17 cellular contexts compared by ENCODE assay signal in the genomic region with DNA sequence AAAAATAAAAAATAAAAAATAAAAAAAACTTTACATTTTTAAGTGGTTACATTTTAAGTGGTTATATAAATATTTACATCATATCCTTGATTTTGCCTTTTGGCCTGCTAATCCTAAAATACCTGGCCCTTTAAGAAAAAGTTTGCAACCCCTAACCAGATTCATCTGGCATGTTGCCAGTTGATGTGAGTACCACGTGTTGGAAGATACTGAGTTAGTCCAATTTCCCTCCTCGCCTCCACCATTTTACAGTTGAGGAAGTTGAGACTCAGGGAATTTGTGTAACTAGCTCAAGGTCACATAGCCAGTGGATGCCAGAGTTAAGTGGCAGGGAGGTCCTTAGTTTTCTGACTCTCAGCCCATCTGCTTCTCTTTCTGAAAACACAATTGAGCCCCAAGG.
"Had no signal": no experiment of that assay in that cellular context is flagged by ENCODE, and none has a peak within 500 bp of the region (broad histone marks: within the 10 kb centered on the region; RNA-seq: fewer than 3 reads in every experiment).

No MANE protein-coding gene starts in this region.

- DNase-seq: activated CD4-positive, alpha-beta T cell treated with anti-CD3 and anti-CD28 coated beads, Interleukin-2, amount 50 U/mL, for 1 hour; activated CD4-positive, CD25-positive, alpha-beta regulatory T cell treated with anti-CD3 and anti-CD28 coated beads, Interleukin-2, amount 50 U/mL, for 72 hours; activated CD8-positive, alpha-beta memory T cell treated with anti-CD3 and anti-CD28 coated beads, Interleukin-2, amount 50 U/mL, for 4 hours; activated naive CD4-positive, alpha-beta T cell treated with anti-CD3 and anti-CD28 coated beads for 36 hours; activated T-cell treated with anti-CD3 and anti-CD28 coated beads, Interleukin-2, amount 50 U/mL, for 4 hours; anterior cingulate cortex; caudate nucleus; endodermal cell; foreskin keratinocyte; glutamatergic neuron; hippocampal formation; left cardiac atrium; mesenchymal stem cell; naive thymus-derived CD4-positive, alpha-beta T cell; stimulated activated naive CD8-positive, alpha-beta T cell treated with anti-CD3 and anti-CD28 coated beads, Interleukin-15, Interleukin-2, amounts not matched to agents 100 U/mL and 50 U/mL, for 24 hours; substantia nigra; uterus had no signal

- ATAC-seq: activated T-cell treated with anti-CD3 and anti-CD28 coated beads, Interleukin-2, amount 50 U/mL, for 4 hours; foreskin keratinocyte; left cardiac atrium; naive thymus-derived CD4-positive, alpha-beta T cell; stimulated activated naive CD8-positive, alpha-beta T cell treated with anti-CD3 and anti-CD28 coated beads, Interleukin-15, Interleukin-2, amounts not matched to agents 100 U/mL and 50 U/mL, for 24 hours had no signal
